ENCODE assay signal across 29 cellular contexts in genomic region chr18:23442958-23443357, GRCh38.
"Had no signal": no experiment of that assay in that cellular context is flagged by ENCODE, and none has a peak within 500 bp of the region (broad histone marks: within the 10 kb centered on the region; RNA-seq: fewer than 3 reads in every experiment).

No MANE protein-coding gene starts in this region.

- H3K4me1 ChIP-seq: breast epithelium, upper lobe of right lung had no signal

- H3K27me3 ChIP-seq: breast epithelium, heart right ventricle, left lung, sigmoid colon, suprapubic skin, tibial artery, upper lobe of right lung had no signal

- ATAC-seq: activated naive CD8-positive, alpha-beta T cell treated with anti-CD3 and anti-CD28 coated beads, Interleukin-2, amount 50 U/mL, for 24 hours; heart right ventricle; left lung; natural killer cell; upper lobe of right lung; WTC11 had no signal

- H3K9me3 ChIP-seq: breast epithelium, esophagus squamous epithelium, heart right ventricle, left lung, sigmoid colon, suprapubic skin, tibial artery, upper lobe of right lung had no signal

- DNase-seq: activated CD4-positive, alpha-beta memory T cell treated with anti-CD3 and anti-CD28 coated beads, Interleukin-2, amount 10 ng/mL, durations not matched to agents 7 days and 5 days; activated CD4-positive, alpha-beta T cell treated with anti-CD3 and anti-CD28 coated beads for 1 hour; activated CD4-positive, alpha-beta T cell treated with anti-CD3 and anti-CD28 coated beads, Interleukin-2, amount 10 ng/mL, durations not matched to agents 7 days and 5 days; activated CD8-positive, alpha-beta memory T cell treated with anti-CD3 and anti-CD28 coated beads, Interleukin-2, amount 50 U/mL, for 48 hours; activated gamma-delta T cell; activated naive CD8-positive, alpha-beta T cell treated with anti-CD3 and anti-CD28 coated beads, Interleukin-2, amount 50 U/mL, for 24 hours; activated T-cell treated with anti-CD3 and anti-CD28 coated beads, Interleukin-2, amount 50 U/mL, for 24 hours; amygdala; dermis blood vessel endothelial cell; effector CD4-positive, alpha-beta T cell; esophagus squamous epithelium; foreskin melanocyte; heart right ventricle; kidney glomerular epithelial cell; left lung; mesendoderm; natural killer cell; sigmoid colon; stimulated activated CD4-positive, alpha-beta T cell treated with anti-CD3 and anti-CD28 coated beads, Interleukin-15, amount 100 ng/mL, for 24 hours; stimulated activated CD4-positive, alpha-beta T cell treated with anti-CD3 and anti-CD28 coated beads, Interleukin-2, amount 100 ng/mL, for 24 hours; stimulated activated naive CD4-positive, alpha-beta T cell; T1000; tibial artery; upper lobe of right lung had no signal

- H3K4me3 ChIP-seq: breast epithelium, esophagus squamous epithelium, heart right ventricle, left lung, lung, sigmoid colon, suprapubic skin, tibial artery, upper lobe of right lung had no signal

- H3K36me3 ChIP-seq: breast epithelium, esophagus squamous epithelium, heart right ventricle, left lung, sigmoid colon, suprapubic skin, tibial artery, upper lobe of right lung had no signal

- H3K27ac ChIP-seq: breast epithelium, epithelial cell of prostate, esophagus squamous epithelium, heart right ventricle, left lung, sigmoid colon, suprapubic skin, tibial artery, upper lobe of right lung had no signal
